In genomic region chr2:237072067-237072931, GRCh38 we compare ENCODE assay signal across 8 cellular contexts. TPM values are rescaled to one million over a fixed set of nuclear protein-coding genes. Genes with fewer than 3 reads are reported as not detected.
DNase-seq lines count a peak whose midpoint lies in the region; ATAC-seq and TF ChIP-seq lines count a peak whose summit lies in the region.

No MANE protein-coding gene starts in this region.

- no peak overlapping the region for H3K9ac ChIP-seq in neural cell (ENCODE audit: low read length)

- no peak overlapping the region for H3K27ac ChIP-seq in esophagus squamous epithelium
- no peak overlapping the region for H3K27ac ChIP-seq in neural cell (ENCODE audit: low read length)
- H3K27ac ChIP-seq in stomach, result no peak overlapping the region

- peak; percentile 82 for TF ChIP-seq RAD21 in neural cell (conservative IDR thresholded peaks at IDR 0.05)

- no peaks in the 10 kb centered on the region for H3K9me3 ChIP-seq in esophagus squamous epithelium
- no peaks in the 10 kb centered on the region for H3K9me3 ChIP-seq in neural cell (ENCODE audit: low read length)
- H3K9me3 ChIP-seq in stomach, result no peaks in the 10 kb centered on the region

- TF ChIP-seq EP300 in neural cell (conservative IDR thresholded peaks at IDR 0.05; ENCODE audit: poor library complexity, severe bottlenecking), result no peak
- TF ChIP-seq EP300 in stomach (IDR thresholded peaks at IDR 0.05), result no peak

- H3K9me2 ChIP-seq in neural cell (ENCODE audit: insufficient read depth, low read length), result no peaks in the 10 kb centered on the region

- in situ Hi-C loops in GM13977 (cut with MboI; ENCODE audit: low pct_unique_long_range_greater_than_20kb, low sequenced_read_pairs, unreplicated experiment), result loop anchor here (10.0 to 25.0 kb wide), 3 partner anchors 560 to 1310 kb away; a partner anchor contains a TSS

- no peaks in the 10 kb centered on the region for H3K27me3 ChIP-seq in esophagus squamous epithelium
- no peaks in the 10 kb centered on the region for H3K27me3 ChIP-seq in neural cell (ENCODE audit: insufficient read depth, low read depth, low read length)
- no peaks in the 10 kb centered on the region for H3K27me3 ChIP-seq in stomach

- no peak for ATAC-seq in GM19023 (IDR thresholded peaks at IDR 0.05; ENCODE audit: unreplicated experiment)

- TF ChIP-seq POLR2A in esophagus squamous epithelium (IDR thresholded peaks at IDR 0.05) (no peak), stomach (IDR thresholded peaks at IDR 0.05) (no peak)

- no peak overlapping the region for H3K4me2 ChIP-seq in neural cell (ENCODE audit: low read length)

- H3K79me2 ChIP-seq in neural cell (replicated peaks; ENCODE audit: insufficient read depth, low read length), result no peaks in the 10 kb centered on the region

- intact Hi-C loops in esophagus squamous epithelium (cut with DNase I), result loop anchor here (5.0 kb wide), 1 partner anchor 730 kb away; no protein-coding TSS in a partner anchor
- intact Hi-C loops in stomach (cut with DNase I; ENCODE audit: low total_unique reads), result no loop called here

- H3K36me3 ChIP-seq in esophagus squamous epithelium, result no peaks in the 10 kb centered on the region
- H3K36me3 ChIP-seq in neural cell (ENCODE audit: insufficient read depth, low read length), result no peaks in the 10 kb centered on the region
- no peaks in the 10 kb centered on the region for H3K36me3 ChIP-seq in stomach

- H3K4me3 ChIP-seq in esophagus squamous epithelium (no peak overlapping the region), neural cell (ENCODE audit: low read length) (no peak overlapping the region), stomach (no peak overlapping the region)

- H3K4me1 ChIP-seq in esophagus squamous epithelium, result peaks cover 0 to 4% (median 0%) of the 10 kb centered on the region in 3 donors
- H3K4me1 ChIP-seq in stomach, result peaks cover 0 to 28% (median 13%) of the 10 kb centered on the region in 4 donors

- TF ChIP-seq CTCF in GM13977 (IDR thresholded peaks at IDR 0.05; ENCODE audit: extremely low read depth, insufficient read depth, missing control alignments), result peak; percentile 94
- peak; percentile 89 to 99 (median 92) for TF ChIP-seq CTCF in esophagus squamous epithelium (IDR thresholded peaks at IDR 0.05)
- TF ChIP-seq CTCF in neural cell (IDR thresholded peaks at IDR 0.05; ENCODE audit: poor library complexity, severe bottlenecking), result peak; percentile 80
- TF ChIP-seq CTCF in stomach (IDR thresholded peaks at IDR 0.05), result peak in 6 of 7 experiments; percentile 16 to 99 (median 91)

- DNase-seq in AG08395 (ENCODE audit: low spot score) (peak; percentile 75), GM13977 (ENCODE audit: low spot score) (peak; percentile 52), NCI-H69 (lab: John Stamatoyannopoulos, UW) (peak; percentile 31), esophagus squamous epithelium (lab: John Stamatoyannopoulos, UW) (no peak), stomach (peak; percentile 85)
- peak; percentile 97 for DNase-seq in activated CD8-positive, alpha-beta memory T cell treated with anti-CD3 and anti-CD28 coated beads, Interleukin-2, amount 50 U/mL, for 48 hours

- no peak overlapping the region for H2AFZ ChIP-seq in neural cell (ENCODE audit: low read depth, low read length)

- H4K20me1 ChIP-seq in neural cell (ENCODE audit: insufficient read depth), result no peaks in the 10 kb centered on the region

- H3F3A ChIP-seq in neural cell (ENCODE audit: insufficient read depth, low read length, poor library complexity, severe bottlenecking), result no peaks in the 10 kb centered on the region

- WGBS in esophagus squamous epithelium, 2 donors, result 72 to 77% methylated on average over 11 to 21 of the region's 24 CpGs
- 82 to 85% (median 85%) methylated on average over 24 of the region's 24 CpGs for WGBS in stomach, 5 donors

TF ChIP-seq in neural cell, 6 proteins besides CTCF, POLR2A, EP300 and RAD21:
- no peak for TF ChIP-seq EZH2 (IDR thresholded peaks at IDR 0.05; ENCODE audit: borderline replicate concordance, insufficient read depth, low read length, poor library complexity, severe bottlenecking)
- peak; percentile 83 for TF ChIP-seq SMC3 (conservative IDR thresholded peaks at IDR 0.05; ENCODE audit: poor library complexity)

RNA-seq across cellular contexts. Expression of gene COPS8, which starts 13.4 kb away (rescaled TPM):
- total RNA-seq in esophagus squamous epithelium (10 to 100 TPM; 26.9 to 69.0 (median 54.6) TPM), stomach (100 to 1,000 TPM in 1 of 5 donors, 10 to 100 TPM in 4; 24.1 to 105 (median 79.9) TPM)
- polyA plus RNA-seq in neural cell (250 and 269 TPM in 2 replicates), stomach (10 to 100 TPM; 29.8 to 40.2 (median 30.4) TPM)
- polyA minus RNA-seq in neural cell, result 154 and 174 TPM in 2 replicates
